In genomic region chr19:54274516-54274915, GRCh38 we compare ENCODE assay signal across 13 cellular contexts. TPM values are rescaled to one million over a fixed set of nuclear protein-coding genes. Genes with fewer than 3 reads are reported as not detected.
"Had no signal": no experiment of that assay in that cellular context is flagged by ENCODE, and none has a peak within 500 bp of the region (broad histone marks: within the 10 kb centered on the region; RNA-seq: fewer than 3 reads in every experiment).

No MANE protein-coding gene starts in this region.

RNA-seq across cellular contexts. Expression of gene LILRB2, which starts 6.4 kb away (rescaled TPM):
- total RNA-seq: activated CD4-positive, alpha-beta memory T cell treated with anti-CD3 and anti-CD28 coated beads for 36 hours; activated CD4-positive, alpha-beta T cell treated with anti-CD3 and anti-CD28 coated beads, Interleukin-2, amount 10 ng/mL, durations not matched to agents 24 days and 14 days; activated CD8-positive, alpha-beta memory T cell treated with anti-CD3 and anti-CD28 coated beads for 36 hours; activated CD8-positive, alpha-beta T cell treated with anti-CD3 and anti-CD28 coated beads for 36 hours; activated T-helper 2 cell treated with anti-CD3 and anti-CD28 coated beads, Interferon-gamma antibody, Interleukin-2, Interleukin-4, amounts not matched to agents 10 μg/mL and 5 μg/mL and 100 μg/mL, durations not matched to agents 14 hours and 24 hours and 36 hours; bronchial epithelial cell; cardiac muscle cell; T-helper 1 cell treated with Interleukin-12 subunit alpha and Interleukin-12 subunit beta and Interleukin-4 antibody, amounts not matched to agents 30 ng/mL and 1 ng/mL, for 36 hours; T-helper 2 cell treated with Interferon-gamma antibody and Interleukin-4, amounts not matched to agents 100 ng/mL and 5 ng/mL, for 36 hours had no signal
- polyA plus RNA-seq: cardiac muscle cell had no signal

RNA-seq across cellular contexts. Expression of gene LILRB5, which starts 17.4 kb away (rescaled TPM):
- total RNA-seq: activated CD4-positive, alpha-beta memory T cell treated with anti-CD3 and anti-CD28 coated beads for 36 hours; activated CD4-positive, alpha-beta T cell treated with anti-CD3 and anti-CD28 coated beads, Interleukin-2, amount 10 ng/mL, durations not matched to agents 24 days and 14 days; activated CD8-positive, alpha-beta memory T cell treated with anti-CD3 and anti-CD28 coated beads for 36 hours; activated CD8-positive, alpha-beta T cell treated with anti-CD3 and anti-CD28 coated beads for 36 hours; bronchial epithelial cell; cardiac muscle cell; T-helper 1 cell treated with Interleukin-12 subunit alpha and Interleukin-12 subunit beta and Interleukin-4 antibody, amounts not matched to agents 30 ng/mL and 1 ng/mL, for 36 hours; T-helper 2 cell treated with Interferon-gamma antibody and Interleukin-4, amounts not matched to agents 100 ng/mL and 5 ng/mL, for 36 hours had no signal
- polyA plus RNA-seq: cardiac muscle cell had no signal

RNA-seq across cellular contexts. Expression of gene LILRA6, which starts 31.9 kb away (rescaled TPM):
- total RNA-seq: activated B cell treated with CpG ODN at 0.5 μM for 24 hours; activated CD8-positive, alpha-beta memory T cell treated with anti-CD3 and anti-CD28 coated beads for 36 hours; activated CD8-positive, alpha-beta T cell treated with anti-CD3 and anti-CD28 coated beads for 36 hours; activated T-helper 2 cell treated with anti-CD3 and anti-CD28 coated beads, Interferon-gamma antibody, Interleukin-2, Interleukin-4, amounts not matched to agents 10 μg/mL and 5 μg/mL and 100 μg/mL, durations not matched to agents 14 hours and 24 hours and 36 hours; bronchial epithelial cell had no signal

RNA-seq across cellular contexts. Expression of gene LILRA5, which starts 38.5 kb away (rescaled TPM):
- total RNA-seq: activated CD4-positive, alpha-beta memory T cell treated with anti-CD3 and anti-CD28 coated beads for 36 hours; activated CD4-positive, alpha-beta T cell treated with anti-CD3 and anti-CD28 coated beads, Interleukin-2, amount 10 ng/mL, durations not matched to agents 24 days and 14 days; activated CD8-positive, alpha-beta memory T cell treated with anti-CD3 and anti-CD28 coated beads for 36 hours; activated CD8-positive, alpha-beta T cell treated with anti-CD3 and anti-CD28 coated beads for 36 hours; activated naive CD8-positive, alpha-beta T cell treated with anti-CD3 and anti-CD28 coated beads, Interleukin-2, amount 10 ng/mL, durations not matched to agents 7 days and 5 days; activated T-helper 2 cell treated with anti-CD3 and anti-CD28 coated beads, Interferon-gamma antibody, Interleukin-2, Interleukin-4, amounts not matched to agents 10 μg/mL and 5 μg/mL and 100 μg/mL, durations not matched to agents 14 hours and 24 hours and 36 hours; ascending aorta; bronchial epithelial cell; cardiac muscle cell; T-cell; T-helper 1 cell treated with Interleukin-12 subunit alpha and Interleukin-12 subunit beta and Interleukin-4 antibody, amounts not matched to agents 30 ng/mL and 1 ng/mL, for 36 hours; T-helper 2 cell treated with Interferon-gamma antibody and Interleukin-4, amounts not matched to agents 100 ng/mL and 5 ng/mL, for 36 hours had no signal
- polyA plus RNA-seq: cardiac muscle cell had no signal

RNA-seq across cellular contexts. Expression of gene LILRB3, which starts 51.7 kb away (rescaled TPM):
- total RNA-seq: activated CD8-positive, alpha-beta memory T cell treated with anti-CD3 and anti-CD28 coated beads for 36 hours; activated CD8-positive, alpha-beta T cell treated with anti-CD3 and anti-CD28 coated beads for 36 hours; bronchial epithelial cell had no signal
